8 cellular contexts compared by ENCODE assay signal in the genomic region with DNA sequence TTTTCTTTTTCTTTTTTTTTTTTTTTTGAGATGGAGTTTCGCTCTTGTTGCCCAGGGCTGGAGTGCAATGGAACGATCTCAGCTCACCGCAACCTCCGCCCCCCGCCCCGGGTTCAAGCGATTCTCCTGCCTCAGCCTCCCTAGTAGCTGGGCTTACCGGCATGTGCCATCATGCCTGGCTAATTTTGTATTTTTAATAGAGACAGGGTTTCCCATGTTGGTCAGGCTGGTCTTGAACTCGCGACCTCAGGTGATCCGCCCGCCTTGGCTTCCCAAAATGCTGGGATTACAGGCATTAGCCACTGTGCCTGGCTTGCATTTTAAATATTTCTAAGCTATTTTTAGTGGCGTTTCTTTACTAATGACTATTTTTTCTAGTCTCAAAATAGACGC. TPM values are rescaled to one million over a fixed set of nuclear protein-coding genes. Genes with fewer than 3 reads are reported as not detected.
DNase-seq lines count a peak whose midpoint lies in the region; ATAC-seq, FAIRE-seq and TF ChIP-seq lines count a peak whose summit lies in the region.
"Not testable (repeated sequence)": the region's sequence is repeated elsewhere in the genome, so short reads cannot be mapped to it uniquely, and the experiment has no call there.

No MANE protein-coding gene starts in this region.

- not testable (repeated sequence) for FAIRE-seq in K562 (lab: Jason Lieb, UNC); pancreas (lab: Jason Lieb, UNC)

- not testable (repeated sequence) for TF ChIP-seq RAD21 in K562 (CRISPR knock-in tag; conservative IDR thresholded peaks at IDR 0.05 in 1 of 2, IDR thresholded peaks at IDR 0.05 in 1 of 2)

- H3K4me3 Mint-ChIP-seq in CD4-positive, alpha-beta memory T cell, result peak overlapping the region; percentile 64 to 95 (median 90)
- H3K4me3 Mint-ChIP-seq in activated CD4-positive, alpha-beta T cell treated with anti-CD3 and anti-CD28 coated beads for 36 hours, result peak overlapping the region; percentile 72

- H3K79me2 ChIP-seq in Karpas-422 (ENCODE audit: low read length); K562 (ENCODE audit: control insufficient read depth, insufficient read depth, low read length); fibroblast of lung (ENCODE audit: control insufficient read depth, insufficient read depth, low read length): not testable (repeated sequence)

- not testable (repeated sequence) for H4K20me1 ChIP-seq in Karpas-422 (ENCODE audit: insufficient read depth, low read depth, low read length); K562 (replicated peaks; ENCODE audit: control insufficient read depth, insufficient read depth, low read length); fibroblast of lung (ENCODE audit: control insufficient read depth, extremely low read depth, insufficient read depth, low read length)

- CTCF ChIA-PET in CD4-positive, alpha-beta memory T cell (lab: Charles Lee; ENCODE audit: partially characterized antibody); K562 (lab: Yijun Ruan, JAX; ENCODE audit: low intra/inter-chr PET ratio): not testable (repeated sequence)
- CTCF ChIA-PET in activated CD4-positive, alpha-beta T cell treated with anti-CD3 and anti-CD28 coated beads for 36 hours (lab: Charles Lee), result interaction anchor here (0.6 kb wide), 2 partner anchors 652 to 672 kb away, joined by 3 read pairs; no protein-coding TSS in a partner anchor

- TF ChIP-seq POLR2A in K562 (conservative IDR thresholded peaks at IDR 0.05); lower leg skin (IDR thresholded peaks at IDR 0.05): not testable (repeated sequence)

- not testable (repeated sequence) for H3K36me3 Mint-ChIP-seq in CD4-positive, alpha-beta memory T cell; activated CD4-positive, alpha-beta T cell treated with anti-CD3 and anti-CD28 coated beads for 36 hours (ENCODE audit: low read depth)

- H3K27me3 ChIP-seq in CD4-positive, alpha-beta memory T cell (ENCODE audit: insufficient read depth, low read length); Karpas-422 (ENCODE audit: low read length); K562 (ENCODE audit: control insufficient read depth in 2 of 2, insufficient read depth in 2 of 2, low read length in 2 of 2); fibroblast of lung (ENCODE audit: control insufficient read depth, insufficient read depth, low read length); pancreas; thoracic aorta (replicated peaks; ENCODE audit: insufficient read depth): not testable (repeated sequence)

- H3K27me3 Mint-ChIP-seq in CD4-positive, alpha-beta memory T cell; activated CD4-positive, alpha-beta T cell treated with anti-CD3 and anti-CD28 coated beads for 36 hours: not testable (repeated sequence)

- H3K27ac Mint-ChIP-seq in CD4-positive, alpha-beta memory T cell, result peak overlapping the region in 3 of 7 donors; percentile 76 to 94 (median 77)
- H3K27ac Mint-ChIP-seq in activated CD4-positive, alpha-beta T cell treated with anti-CD3 and anti-CD28 coated beads for 36 hours, result not testable (repeated sequence)

- not testable (repeated sequence) for BruUV-seq in K562 (replicated peaks; lab: Mats Ljungman, UMichigan)

- H3K9me1 ChIP-seq in K562 (ENCODE audit: control insufficient read depth, insufficient read depth, low read length), result not testable (repeated sequence)

- TF ChIP-seq CTCF in K562 (IDR thresholded peaks at IDR 0.05 in 2 of 3, conservative IDR thresholded peaks at IDR 0.05 in 1 of 3; ENCODE audit: insufficient read depth in 2 of 3, low read depth in 1 of 3, low read length in 3 of 3); fibroblast of lung (conservative IDR thresholded peaks at IDR 0.05 in 1 of 2, IDR thresholded peaks at IDR 0.05 in 1 of 2; ENCODE audit: low read depth in 1 of 2, low read length in 2 of 2); lower leg skin (IDR thresholded peaks at IDR 0.05); pancreas (IDR thresholded peaks at IDR 0.05); thoracic aorta (IDR thresholded peaks at IDR 0.05): not testable (repeated sequence)

- peak overlapping the region; percentile 77 for H3K9ac ChIP-seq in Karpas-422 (ENCODE audit: low read length)
- peak overlapping the region; percentile 36 to 88; a peak in 1 of 4 replicates for H3K9ac ChIP-seq in K562 (ENCODE audit: insufficient read depth in 1 of 2, low read depth in 2 of 2, low read length in 2 of 2)
- H3K9ac ChIP-seq in fibroblast of lung (ENCODE audit: insufficient read depth, low read length), result not testable (repeated sequence)

- H3K4me1 ChIP-seq in CD4-positive, alpha-beta memory T cell (ENCODE audit: insufficient read depth, low read length), result peaks cover 17% of the 10 kb centered on the region
- H3K4me1 ChIP-seq in Karpas-422 (ENCODE audit: low read length); K562 (replicated peaks in 1 of 2; ENCODE audit: control insufficient read depth in 2 of 2, insufficient read depth in 2 of 2, low read length in 2 of 2); fibroblast of lung (ENCODE audit: control insufficient read depth, extremely low read depth, insufficient read depth, low read length); pancreas: not testable (repeated sequence)
- H3K4me1 ChIP-seq in thoracic aorta (ENCODE audit: control insufficient read depth in 1 of 2, low read depth in 2 of 2), result peaks cover 11 to 19% of the 10 kb centered on the region in 2 donors

- intact Hi-C loops in CD4-positive, alpha-beta memory T cell (cut with micrococcal nuclease), result loop anchor here (1.0 to 5.0 kb wide), 3 partner anchors 59 to 159 kb away; partner anchors contain the start of genes KLHDC2 and NEMF
- intact Hi-C loops in activated CD4-positive, alpha-beta T cell treated with anti-CD3 and anti-CD28 coated beads for 36 hours (cut with DNase I, micrococcal nuclease), result loop anchor here (1.0 to 5.0 kb wide), 4 partner anchors 59 to 424 kb away; partner anchors contain the start of gene VCPKMT (in 1 of the 2)
- intact Hi-C loops in K562 (cut with micrococcal nuclease); lower leg skin (cut with DNase I; ENCODE audit: low total_unique reads); pancreas (cut with DNase I): not testable (repeated sequence)

- not testable (repeated sequence) for H3K27ac ChIP-seq in CD4-positive, alpha-beta memory T cell (ENCODE audit: low read depth, low read length); Karpas-422 (ENCODE audit: low read length)
- peak overlapping the region; percentile 91; the same call in 2 of the 3 replicates for H3K27ac ChIP-seq in K562 (ENCODE audit: extremely low read depth, low read depth, low read length)
- H3K27ac ChIP-seq in fibroblast of lung (ENCODE audit: insufficient read depth, low read length), result peak overlapping the region; percentile 83
- peak overlapping the region; percentile 89 to 95 (median 94) for H3K27ac ChIP-seq in pancreas
- peak overlapping the region; percentile 92 for H3K27ac ChIP-seq in thoracic aorta

- not testable (repeated sequence) for H3K9me3 ChIP-seq in CD4-positive, alpha-beta memory T cell (ENCODE audit: control insufficient read depth in 1 of 2, low read length in 2 of 2); Karpas-422 (ENCODE audit: low read length); K562 (replicated peaks; ENCODE audit: control insufficient read depth, insufficient read depth, low read depth, low read length); fibroblast of lung (ENCODE audit: control insufficient read depth, insufficient read depth, low read depth, low read length); pancreas; thoracic aorta

- not testable (repeated sequence) for H3K9me3 Mint-ChIP-seq in CD4-positive, alpha-beta memory T cell; activated CD4-positive, alpha-beta T cell treated with anti-CD3 and anti-CD28 coated beads for 36 hours (ENCODE audit: low read depth)

- not testable (repeated sequence) for H3K9me2 ChIP-seq in Karpas-422 (replicated peaks; ENCODE audit: insufficient read depth, low read length)

- in situ Hi-C loops in K562 (cut with MboI), result not testable (repeated sequence)

- H3K4me2 ChIP-seq in Karpas-422 (ENCODE audit: low read depth, low read length, poor library complexity, severe bottlenecking), result peak overlapping the region; percentile 69
- H3K4me2 ChIP-seq in K562 (ENCODE audit: insufficient read depth, low read length), result peak overlapping the region; percentile 91; the same call in 1 of the 2 replicates
- H3K4me2 ChIP-seq in fibroblast of lung (ENCODE audit: extremely low read depth, insufficient read depth, low read length), result peak overlapping the region; percentile 70

- not testable (repeated sequence) for DNase-seq in CD4-positive, alpha-beta memory T cell; Karpas-422; K562 (ENCODE audit: extremely low read depth in 1 of 4, low spot score in 3 of 4); fibroblast of lung (ENCODE audit: low read depth in 2 of 2); lower leg skin (ENCODE audit: low spot score in 2 of 2); thoracic aorta (ENCODE audit: low spot score)
- DNase-seq in activated CD4-positive, alpha-beta T cell treated with anti-CD3 and anti-CD28 coated beads for 36 hours, result peak; percentile 22
- DNase-seq in pancreas, result peak in 1 of 6 donors; percentile 13

- not testable (repeated sequence) for H3K4me3 ChIP-seq in CD4-positive, alpha-beta memory T cell (ENCODE audit: low read length in 2 of 2); K562
- peak overlapping the region; percentile 68 for H3K4me3 ChIP-seq in Karpas-422 (ENCODE audit: low read length)
- peak overlapping the region; percentile 65 to 73 (median 72) for H3K4me3 ChIP-seq in fibroblast of lung (replicated peaks in 1 of 4; ENCODE audit: control extremely low read depth in 1 of 4, insufficient read depth in 1 of 4, low read depth in 3 of 4, low read length in 4 of 4)
- H3K4me3 ChIP-seq in lower leg skin (ENCODE audit: low read depth, poor library complexity, severe bottlenecking), result peak overlapping the region; percentile 70
- H3K4me3 ChIP-seq in pancreas, result peak overlapping the region; percentile 53 to 86 (median 72)
- peak overlapping the region; percentile 89 for H3K4me3 ChIP-seq in thoracic aorta

- WGBS in K562 (ENCODE audit: insufficient coverage, low coverage, missing lambda C conversion rate), result 76% methylated on average over 7 of the region's 14 CpGs
- 17 to 38% methylated on average over 7 to 14 of the region's 14 CpGs for WGBS in lower leg skin, 2 donors
- 10 to 15% methylated on average over 13 to 14 of the region's 14 CpGs for WGBS in pancreas, 2 donors

- ATAC-seq in activated CD4-positive, alpha-beta T cell treated with anti-CD3 and anti-CD28 coated beads for 36 hours; K562; pancreas; thoracic aorta (ENCODE audit: insufficient number of reproducible peaks, low FRiP score, low read depth): not testable (repeated sequence)

- H2AFZ ChIP-seq in Karpas-422 (ENCODE audit: low read length); fibroblast of lung (ENCODE audit: low read length): not testable (repeated sequence)
- peak overlapping the region; percentile 93 for H2AFZ ChIP-seq in K562 (ENCODE audit: low read depth, low read length)

- TF ChIP-seq EP300 in K562 (IDR thresholded peaks at IDR 0.05; ENCODE audit: low read length), result not testable (repeated sequence)

- not testable (repeated sequence) for H3K36me3 ChIP-seq in CD4-positive, alpha-beta memory T cell (ENCODE audit: insufficient read depth, low read length); Karpas-422 (ENCODE audit: insufficient read depth, low read length); K562 (ENCODE audit: control insufficient read depth, insufficient read depth, low read length); fibroblast of lung (ENCODE audit: control insufficient read depth, insufficient read depth, low read length); pancreas; thoracic aorta

- POLR2A ChIA-PET in CD4-positive, alpha-beta memory T cell (lab: Charles Lee; ENCODE audit: partially characterized antibody), result interaction anchor here (0.6 to 3.2 kb wide), 7 partner anchors 12 to 618 kb away, joined by 3 to 26 read pairs (median 3); partner anchors contain the start of genes DMAC2L, DNAAF2, KLHDC2 and L2HGDH
- POLR2A ChIA-PET in activated CD4-positive, alpha-beta T cell treated with anti-CD3 and anti-CD28 coated beads for 36 hours (lab: Charles Lee), result not testable (repeated sequence)
- POLR2A ChIA-PET in K562 (lab: Yijun Ruan, JAX), result interaction anchor here (0.6 to 1.1 kb wide), 2 partner anchors 11 to 14 kb away, joined by 3 read pairs; no protein-coding TSS in a partner anchor

- H3K4me1 Mint-ChIP-seq in CD4-positive, alpha-beta memory T cell, result peaks cover 20 to 32% (median 23%) of the 10 kb centered on the region in 4 donors
- H3K4me1 Mint-ChIP-seq in activated CD4-positive, alpha-beta T cell treated with anti-CD3 and anti-CD28 coated beads for 36 hours, result peaks cover 36% of the 10 kb centered on the region

RNA-seq across cellular contexts. Expression of gene KLHDC1, which starts 0.8 kb away (rescaled TPM):
- total RNA-seq in CD4-positive, alpha-beta memory T cell, result 10 to 100 TPM; 12.9 to 13.6 TPM
- 1 to 10 TPM; 2.0 to 2.8 TPM for polyA plus RNA-seq in CD4-positive, alpha-beta memory T cell
- 1.5 and 1.7 TPM in 2 replicates for total RNA-seq in Karpas-422 (2014; rRNA removed; shearing (Covaris generic); ENCODE audit: low replicate concordance)
- 1 to 10 TPM in 1 of 2 experiments, under 1 TPM in 1; 0.81 to 1.3 TPM for total RNA-seq in activated CD4-positive, alpha-beta T cell treated with anti-CD3 and anti-CD28 coated beads for 36 hours
- 0.14 and 0.25 TPM in 2 replicates for total RNA-seq in K562 (2011; cell fraction: chromatin; rRNA removed; ENCODE audit: low replicate concordance)
- not detected in 2 replicates for total RNA-seq in K562 (2011; cell fraction: nucleolus; rRNA removed)
- total RNA-seq in K562 (2011; cell fraction: nucleoplasm; rRNA removed), result 0.15 and 0.31 TPM in 2 replicates
- 0.08 and 0.41 TPM in 2 replicates for total RNA-seq in K562 (2014; rRNA removed)
- total RNA-seq in K562 (2014; rRNA removed; fragmentation: Illumina TruSeq; extraction: Trizol), result 0.10 and 0.15 TPM in 2 replicates
- total RNA-seq in K562 (2015; rRNA removed; fragmentation: Illumina TruSeq; extraction: Trizol), result 0.11 and 0.19 TPM in 2 replicates
- total RNA-seq in K562 (2021), result 0.22 TPM in 2 replicates
- 0.20 TPM in 2 replicates for polyA plus RNA-seq in K562 (2011; rRNA removed)
- 0.09 TPM in 1 of 2 replicates, not detected in the other for polyA plus RNA-seq in K562 (2011; cell fraction: cytosol; rRNA removed)
- 0.20 and 0.27 TPM in 2 replicates for polyA plus RNA-seq in K562 (2011; cell fraction: nucleus; rRNA removed)
- 0.23 and 0.53 TPM in 2 replicates for polyA plus RNA-seq in K562 (2012)
- 0.18 and 0.19 TPM in 2 replicates for polyA plus RNA-seq in K562 (2014; fragmentation: Illumina TruSeq; extraction: Trizol)
- polyA plus RNA-seq in K562 (2014; fragmentation: Nextera tagmentation; extraction: Ambion mirVana), result under 1 TPM; 0.08 to 0.20 TPM
- polyA plus RNA-seq in K562 (2014; rRNA removed), result 0.11 and 0.34 TPM in 2 replicates
- polyA minus RNA-seq in K562 (2011; rRNA and poly(A)+ RNA removed), result 0.12 and 0.42 TPM in 2 replicates
- not detected in 2 replicates for polyA minus RNA-seq in K562 (2011; cell fraction: cytosol; rRNA and poly(A)+ RNA removed)
- 0.40 TPM in 1 of 2 replicates, not detected in the other for polyA minus RNA-seq in K562 (2011; cell fraction: nucleus; rRNA and poly(A)+ RNA removed)
- total RNA-seq in fibroblast of lung, result 5.4 and 5.8 TPM in 2 replicates
- polyA plus RNA-seq in fibroblast of lung, result 0.51 and 0.85 TPM in 2 replicates
- 1.1 and 1.2 TPM in 2 replicates for polyA plus RNA-seq in fibroblast of lung (2012)
- polyA minus RNA-seq in fibroblast of lung (ENCODE audit: low replicate concordance), result 0.07 TPM in 1 of 2 replicates, not detected in the other
- 1 to 10 TPM; 3.4 to 5.6 (median 4.7) TPM for total RNA-seq in lower leg skin
- 1 to 10 TPM; 1.2 to 4.7 (median 3.8) TPM for total RNA-seq in pancreas
- 1 to 10 TPM; 2.7 to 4.8 TPM for polyA plus RNA-seq in pancreas
- total RNA-seq in thoracic aorta, result 10 to 100 TPM; 10.8 to 11.4 TPM

RNA-seq across cellular contexts. Expression of gene POLE2, which starts 5.7 kb away (rescaled TPM):
- 1 to 10 TPM; 1.6 to 1.9 TPM for total RNA-seq in CD4-positive, alpha-beta memory T cell
- 1 to 10 TPM; 2.2 to 3.1 TPM for polyA plus RNA-seq in CD4-positive, alpha-beta memory T cell
- total RNA-seq in Karpas-422 (2014; rRNA removed; shearing (Covaris generic); ENCODE audit: low replicate concordance), result 21.0 and 51.0 TPM in 2 replicates
- 10 to 100 TPM; 43.0 to 46.5 TPM for total RNA-seq in activated CD4-positive, alpha-beta T cell treated with anti-CD3 and anti-CD28 coated beads for 36 hours
- total RNA-seq in K562 (2011; cell fraction: chromatin; rRNA removed; ENCODE audit: low replicate concordance), result 73.6 and 144 TPM in 2 replicates
- 36.7 and 47.6 TPM in 2 replicates for total RNA-seq in K562 (2011; cell fraction: nucleolus; rRNA removed)
- 69.2 and 76.6 TPM in 2 replicates for total RNA-seq in K562 (2011; cell fraction: nucleoplasm; rRNA removed)
- total RNA-seq in K562 (2014; rRNA removed), result 30.7 and 32.2 TPM in 2 replicates
- 61.6 and 65.8 TPM in 2 replicates for total RNA-seq in K562 (2014; rRNA removed; fragmentation: Illumina TruSeq; extraction: Trizol)
- 49.7 and 54.6 TPM in 2 replicates for total RNA-seq in K562 (2015; rRNA removed; fragmentation: Illumina TruSeq; extraction: Trizol)
- total RNA-seq in K562 (2021), result 34.6 and 37.7 TPM in 2 replicates
- 60.1 and 78.4 TPM in 2 replicates for polyA plus RNA-seq in K562 (2011; rRNA removed)
- 29.5 and 40.5 TPM in 2 replicates for polyA plus RNA-seq in K562 (2011; cell fraction: cytosol; rRNA removed)
- 57.2 and 73.1 TPM in 2 replicates for polyA plus RNA-seq in K562 (2011; cell fraction: nucleus; rRNA removed)
- 23.4 and 36.2 TPM in 2 replicates for polyA plus RNA-seq in K562 (2012)
- polyA plus RNA-seq in K562 (2014; fragmentation: Illumina TruSeq; extraction: Trizol), result 56.4 and 70.8 TPM in 2 replicates
- 10 to 100 TPM; 53.8 to 55.4 TPM for polyA plus RNA-seq in K562 (2014; fragmentation: Nextera tagmentation; extraction: Ambion mirVana)
- polyA plus RNA-seq in K562 (2014; rRNA removed), result 55.5 and 64.9 TPM in 2 replicates
- polyA minus RNA-seq in K562 (2011; rRNA and poly(A)+ RNA removed), result 52.4 and 56.8 TPM in 2 replicates
- polyA minus RNA-seq in K562 (2011; cell fraction: cytosol; rRNA and poly(A)+ RNA removed), result 10.1 and 12.4 TPM in 2 replicates
- 29.9 and 36.2 TPM in 2 replicates for polyA minus RNA-seq in K562 (2011; cell fraction: nucleus; rRNA and poly(A)+ RNA removed)
- 3.1 and 4.5 TPM in 2 replicates for total RNA-seq in fibroblast of lung
- polyA plus RNA-seq in fibroblast of lung, result 8.7 and 18.6 TPM in 2 replicates
- polyA plus RNA-seq in fibroblast of lung (2012), result 5.0 and 15.5 TPM in 2 replicates
- 0.20 and 6.2 TPM in 2 replicates for polyA minus RNA-seq in fibroblast of lung (ENCODE audit: low replicate concordance)
- total RNA-seq in lower leg skin, result 1 to 10 TPM in 3 of 4 donors, under 1 TPM in 1; 0.49 to 4.1 (median 1.3) TPM
- total RNA-seq in pancreas, result 1 to 10 TPM in 2 of 6 donors, under 1 TPM in 4; 0.43 to 1.3 (median 0.78) TPM
- 1 to 10 TPM; 1.3 to 2.9 TPM for polyA plus RNA-seq in pancreas
- total RNA-seq in thoracic aorta, result 1 to 10 TPM in 1 of 2 donors, under 1 TPM in 1; 0.27 to 9.1 TPM

RNA-seq across cellular contexts. Expression of gene DNAAF2, which starts 58.7 kb away (rescaled TPM):
- 1 to 10 TPM; 8.7 to 9.8 TPM for total RNA-seq in CD4-positive, alpha-beta memory T cell
- polyA plus RNA-seq in CD4-positive, alpha-beta memory T cell, result 10 to 100 TPM; 17.9 to 18.1 TPM
- total RNA-seq in Karpas-422 (2014; rRNA removed; shearing (Covaris generic); ENCODE audit: low replicate concordance), result 23.1 and 29.7 TPM in 2 replicates
- 1 to 10 TPM; 7.8 to 9.2 TPM for total RNA-seq in activated CD4-positive, alpha-beta T cell treated with anti-CD3 and anti-CD28 coated beads for 36 hours
- total RNA-seq in K562 (2011; cell fraction: chromatin; rRNA removed; ENCODE audit: low replicate concordance), result 3.6 and 4.2 TPM in 2 replicates
- 4.7 and 5.5 TPM in 2 replicates for total RNA-seq in K562 (2011; cell fraction: nucleolus; rRNA removed)
- 3.3 and 3.6 TPM in 2 replicates for total RNA-seq in K562 (2011; cell fraction: nucleoplasm; rRNA removed)
- total RNA-seq in K562 (2014; rRNA removed) (14.6 and 14.7 TPM in 2 replicates), K562 (2014; rRNA removed; fragmentation: Illumina TruSeq; extraction: Trizol) (11.1 and 12.5 TPM in 2 replicates), K562 (2015; rRNA removed; fragmentation: Illumina TruSeq; extraction: Trizol) (10.6 and 11.2 TPM in 2 replicates), K562 (2021) (11.0 and 11.7 TPM in 2 replicates), fibroblast of lung (9.1 and 10.3 TPM in 2 replicates), lower leg skin (1 to 10 TPM; 5.7 to 9.6 (median 8.9) TPM), pancreas (1 to 10 TPM; 3.3 to 5.4 (median 4.1) TPM), thoracic aorta (1 to 10 TPM; 8.6 to 9.1 TPM)
- polyA plus RNA-seq in K562 (2011; rRNA removed) (7.8 and 10.3 TPM in 2 replicates), K562 (2014; fragmentation: Illumina TruSeq; extraction: Trizol) (11.2 and 11.4 TPM in 2 replicates), K562 (2014; fragmentation: Nextera tagmentation; extraction: Ambion mirVana) (1 to 10 TPM; 2.4 to 4.0 TPM), K562 (2014; rRNA removed) (12.0 and 13.9 TPM in 2 replicates), fibroblast of lung (6.1 and 6.5 TPM in 2 replicates), pancreas (1 to 10 TPM; 3.2 to 4.8 TPM)
- polyA plus RNA-seq in K562 (2011; cell fraction: cytosol; rRNA removed), result 3.9 and 6.6 TPM in 2 replicates
- 2.7 and 3.3 TPM in 2 replicates for polyA plus RNA-seq in K562 (2011; cell fraction: nucleus; rRNA removed)
- polyA plus RNA-seq in K562 (2012), result 6.7 and 8.7 TPM in 2 replicates
- polyA minus RNA-seq in K562 (2011; rRNA and poly(A)+ RNA removed), result 4.6 and 5.2 TPM in 2 replicates
- polyA minus RNA-seq in K562 (2011; cell fraction: cytosol; rRNA and poly(A)+ RNA removed), result 3.2 and 3.5 TPM in 2 replicates
- 2.8 and 3.4 TPM in 2 replicates for polyA minus RNA-seq in K562 (2011; cell fraction: nucleus; rRNA and poly(A)+ RNA removed)
- 4.2 and 5.3 TPM in 2 replicates for polyA plus RNA-seq in fibroblast of lung (2012)
- polyA minus RNA-seq in fibroblast of lung (ENCODE audit: low replicate concordance), result 0.12 and 0.15 TPM in 2 replicates
